ENCODE assay signal across 8 cellular contexts in genomic region chr5:143837306-143837848, GRCh38. TPM values are rescaled to one million over a fixed set of nuclear protein-coding genes. Genes with fewer than 3 reads are reported as not detected.
DNase-seq lines count a peak whose midpoint lies in the region; ATAC-seq and TF ChIP-seq lines count a peak whose summit lies in the region.

No MANE protein-coding gene starts in this region.

- no peaks in the 10 kb centered on the region for H3K9me3 Mint-ChIP-seq in nephron progenitor cell
- no peaks in the 10 kb centered on the region for H3K9me3 Mint-ChIP-seq in activated CD8-positive, alpha-beta T cell treated with anti-CD3 and anti-CD28 coated beads, Interleukin-2, amount 10 ng/mL, durations not matched to agents 7 days and 5 days (ENCODE audit: insufficient read depth)

- POLR2A ChIA-PET in activated CD8-positive, alpha-beta T cell treated with anti-CD3 and anti-CD28 coated beads, Interleukin-2, amount 10 ng/mL, durations not matched to agents 7 days and 5 days (lab: Charles Lee) = no interaction called here

- H3K4me1 Mint-ChIP-seq in nephron progenitor cell = no peaks in the 10 kb centered on the region
- H3K4me1 Mint-ChIP-seq in activated CD8-positive, alpha-beta T cell treated with anti-CD3 and anti-CD28 coated beads, Interleukin-2, amount 10 ng/mL, durations not matched to agents 7 days and 5 days (ENCODE audit: low read depth) = peaks cover 2% of the 10 kb centered on the region

- no peak for TF ChIP-seq CTCF in nephron progenitor cell (IDR thresholded peaks at IDR 0.05)

- CTCF ChIA-PET in activated CD8-positive, alpha-beta T cell treated with anti-CD3 and anti-CD28 coated beads, Interleukin-2, amount 10 ng/mL, durations not matched to agents 7 days and 5 days (lab: Charles Lee) = interaction anchor here (1.0 kb wide), 1 partner anchor 11 kb away, joined by 3 read pairs; no protein-coding TSS in a partner anchor

- H3K27ac Mint-ChIP-seq in nephron progenitor cell = peak overlapping the region; percentile 61
- H3K27ac Mint-ChIP-seq in activated CD8-positive, alpha-beta T cell treated with anti-CD3 and anti-CD28 coated beads, Interleukin-2, amount 10 ng/mL, durations not matched to agents 7 days and 5 days = no peak overlapping the region

- H3K27me3 Mint-ChIP-seq in nephron progenitor cell (ENCODE audit: low read depth, poor library complexity) = peaks cover 10% of the 10 kb centered on the region
- H3K27me3 Mint-ChIP-seq in activated CD8-positive, alpha-beta T cell treated with anti-CD3 and anti-CD28 coated beads, Interleukin-2, amount 10 ng/mL, durations not matched to agents 7 days and 5 days (ENCODE audit: low read depth) = no peaks in the 10 kb centered on the region

- no peak overlapping the region for H3K4me3 Mint-ChIP-seq in nephron progenitor cell
- H3K4me3 Mint-ChIP-seq in activated CD8-positive, alpha-beta T cell treated with anti-CD3 and anti-CD28 coated beads, Interleukin-2, amount 10 ng/mL, durations not matched to agents 7 days and 5 days = no peak overlapping the region

- ATAC-seq in SK-N-SH treated with all-trans-retinoic acid at 6 μM for 48 hours (peak; percentile 99), HG02678 (IDR thresholded peaks at IDR 0.05; ENCODE audit: unreplicated experiment) (no peak)
- ATAC-seq in activated CD8-positive, alpha-beta T cell treated with anti-CD3 and anti-CD28 coated beads, Interleukin-2, amount 10 ng/mL, durations not matched to agents 7 days and 5 days = no peak

- no peaks in the 10 kb centered on the region for H3K36me3 Mint-ChIP-seq in nephron progenitor cell (ENCODE audit: low read depth)
- no peaks in the 10 kb centered on the region for H3K36me3 Mint-ChIP-seq in activated CD8-positive, alpha-beta T cell treated with anti-CD3 and anti-CD28 coated beads, Interleukin-2, amount 10 ng/mL, durations not matched to agents 7 days and 5 days (ENCODE audit: low read depth)

- DNase-seq in Daoy (ENCODE audit: low read depth) (peak; percentile 39), NCI-H146 (lab: John Stamatoyannopoulos, UW) (peak; percentile 44), nephron progenitor cell (no peak), SIG-M5 (lab: John Stamatoyannopoulos, UW) (no peak), T1000 (lab: John Stamatoyannopoulos, UW) (no peak)
- DNase-seq in activated CD8-positive, alpha-beta T cell treated with anti-CD3 and anti-CD28 coated beads, Interleukin-2, amount 10 ng/mL, durations not matched to agents 7 days and 5 days = no peak

TF ChIP-seq in SK-N-SH treated with all-trans-retinoic acid at 6 μM for 48 hours, 23 proteins besides CTCF, POLR2A, EP300 and RAD21:
- TF ChIP-seq OSR1 (CRISPR knock-in tag; IDR thresholded peaks at IDR 0.05) (no peak), TCF4 (CRISPR knock-in tag; IDR thresholded peaks at IDR 0.05; ENCODE audit: borderline replicate concordance) (peak; percentile 74; the same call in 1 of the 2 replicates), ARNTL (CRISPR knock-in tag; IDR thresholded peaks at IDR 0.05; ENCODE audit: borderline replicate concordance, low read depth) (no peak), ZNF70 (CRISPR knock-in tag; IDR thresholded peaks at IDR 0.05) (peak; percentile 94), CSRNP3 (CRISPR knock-in tag; IDR thresholded peaks at IDR 0.05) (no peak), ZNF8 (CRISPR knock-in tag; IDR thresholded peaks at IDR 0.05) (no peak)

RNA-seq across cellular contexts. Expression of gene HMHB1, which starts 25.4 kb away (rescaled TPM):
- not detected in 2 replicates for total RNA-seq in Daoy (2014; rRNA removed; shearing (Covaris generic))
- total RNA-seq in activated CD8-positive, alpha-beta T cell treated with anti-CD3 and anti-CD28 coated beads, Interleukin-2, amount 10 ng/mL, durations not matched to agents 7 days and 5 days = not detected

Comparison
In these comparisons a context has a peak if more than half of its experiments do, and no peak if none do; other contexts are left out.
1. DNase-seq: peak in Daoy (single experiment) and NCI-H146 (single experiment); none in nephron progenitor cell (single experiment), SIG-M5 (single experiment), activated CD8-positive, alpha-beta T cell treated with anti-CD3 and anti-CD28 coated beads, Interleukin-2, amount 10 ng/mL, durations not matched to agents 7 days and 5 days (single experiment) and T1000 (single experiment).